1 cellular context compared by ENCODE assay signal in genomic region chr5:96922452-96923244, GRCh38.
TF ChIP-seq lines count a peak whose summit lies in the region.

No MANE protein-coding gene starts in this region.

TF ChIP-seq in K562, 482 proteins besides CTCF, POLR2A, EP300 and RAD21 (continued from another document):
- TF ChIP-seq ZC3H11A (IDR thresholded peaks at IDR 0.05; ENCODE audit: low read depth, low read length) (no peak), ZNF212 (CRISPR knock-in tag; IDR thresholded peaks at IDR 0.05) (no peak), E2F1 (CRISPR knock-in tag; IDR thresholded peaks at IDR 0.05) (no peak), FOXP4 (CRISPR knock-in tag; IDR thresholded peaks at IDR 0.05; ENCODE audit: borderline replicate concordance) (no peak), ARID3A (IDR thresholded peaks at IDR 0.05; ENCODE audit: borderline replicate concordance, low read depth, low read length) (no peak)
